In the genomic region with DNA sequence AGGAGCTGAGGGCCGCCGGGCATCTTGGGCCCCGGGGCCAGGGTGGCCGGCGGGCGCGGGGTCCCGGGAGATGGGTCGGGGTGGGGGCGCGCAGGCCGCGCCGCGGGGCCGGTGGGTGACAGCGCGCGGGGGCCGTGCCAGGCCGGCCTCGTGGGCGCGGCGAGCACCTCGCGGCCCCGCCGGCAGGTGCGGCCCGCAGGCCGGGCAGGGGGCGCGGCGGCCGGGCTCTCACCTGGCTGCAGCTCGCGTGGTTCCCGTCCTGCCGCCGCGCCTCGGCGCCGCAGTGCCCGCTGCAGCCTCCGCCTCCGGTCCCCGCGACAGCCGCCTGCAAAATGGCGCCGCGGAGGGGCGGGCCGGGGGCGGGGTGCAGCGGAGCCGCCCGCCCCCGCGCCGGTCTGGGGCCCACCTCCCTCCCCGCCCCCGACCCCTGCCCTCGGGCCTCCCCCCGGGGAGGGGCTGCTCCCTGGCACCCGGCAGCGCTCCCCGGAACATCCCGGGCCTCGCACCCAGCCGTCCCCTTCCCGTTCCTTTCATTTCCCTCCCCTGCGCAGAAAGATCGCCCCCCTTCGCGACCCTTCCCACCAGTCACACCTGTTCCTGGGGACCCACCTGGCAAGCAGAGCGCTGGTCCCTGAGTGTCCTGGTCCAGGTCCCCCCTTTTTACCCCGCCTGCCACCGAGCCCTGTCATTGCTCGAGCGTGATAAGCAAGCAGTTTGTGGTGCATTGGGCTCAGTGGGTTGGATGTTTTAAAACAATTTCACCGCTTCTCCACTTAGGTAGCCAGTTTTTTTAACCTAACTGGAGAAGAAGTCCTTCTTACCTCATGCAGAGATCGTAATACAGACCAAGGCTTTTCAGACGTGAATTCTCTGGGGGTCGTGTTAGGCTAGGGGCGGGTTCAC, we compare ENCODE assay signal across 1 cellular context.
A peak's percentile ranks its signal among the peaks of the same experiment; 100 is the strongest.
TF ChIP-seq lines count a peak whose summit lies in the region.

A gene (minus strand): TSS at position 337 of the 903 bp plus-strand sequence. CDS start 68,948 bp downstream, outside the sequence.

TF ChIP-seq in HEK293, 187 proteins besides CTCF, POLR2A, EP300 and RAD21 (continued from another document):
- TF ChIP-seq ZNF354C (tag by site-specific recombination; IDR thresholded peaks at IDR 0.05; ENCODE audit: borderline replicate concordance, low read depth) (no peak), ZNF426 (tag by site-specific recombination; IDR thresholded peaks at IDR 0.05) (no peak), ZNF311 (tag by site-specific recombination; IDR thresholded peaks at IDR 0.05; ENCODE audit: borderline replicate concordance) (no peak), ZNF792 (tag by site-specific recombination; IDR thresholded peaks at IDR 0.05) (no peak), ZNF292 (tag by site-specific recombination; IDR thresholded peaks at IDR 0.05; ENCODE audit: borderline replicate concordance, low read depth) (no peak), ZNF549 (tag by site-specific recombination; IDR thresholded peaks at IDR 0.05) (no peak), HOXC10 (CRISPR knock-in tag; IDR thresholded peaks at IDR 0.05) (no peak), ZNF266 (tag by site-specific recombination; IDR thresholded peaks at IDR 0.05; ENCODE audit: low read depth) (no peak), GLIS1 (tag by site-specific recombination; IDR thresholded peaks at IDR 0.05) (peak; percentile 44), SP7 (tag by site-specific recombination; IDR thresholded peaks at IDR 0.05) (no peak), ZNF707 (tag by site-specific recombination; IDR thresholded peaks at IDR 0.05) (no peak), ZNF133 (tag by site-specific recombination; IDR thresholded peaks at IDR 0.05) (no peak), ZBTB8A (tag by site-specific recombination; IDR thresholded peaks at IDR 0.05) (no peak), ZBTB20 (tag by site-specific recombination; IDR thresholded peaks at IDR 0.05) (peak; percentile 81), ZNF600 (tag by site-specific recombination; IDR thresholded peaks at IDR 0.05) (no peak), ZNF777 (tag by site-specific recombination; IDR thresholded peaks at IDR 0.05; ENCODE audit: borderline replicate concordance) (no peak), ZNF501 (tag by site-specific recombination; IDR thresholded peaks at IDR 0.05) (no peak), ZNF658 (tag by site-specific recombination; IDR thresholded peaks at IDR 0.05) (no peak), ZNF548 (tag by site-specific recombination; IDR thresholded peaks at IDR 0.05) (no peak), ZNF221 (tag by site-specific recombination; IDR thresholded peaks at IDR 0.05; ENCODE audit: borderline replicate concordance) (no peak), ZNF2 (tag by site-specific recombination; IDR thresholded peaks at IDR 0.05) (no peak), ZNF624 (tag by site-specific recombination; IDR thresholded peaks at IDR 0.05) (no peak), ZSCAN16 (tag by site-specific recombination; IDR thresholded peaks at IDR 0.05) (no peak), ZNF239 (tag by site-specific recombination; IDR thresholded peaks at IDR 0.05) (no peak), GLIS2 (tag by site-specific recombination; IDR thresholded peaks at IDR 0.05) (peak; percentile 85), ZNF169 (tag by site-specific recombination; IDR thresholded peaks at IDR 0.05) (no peak), SP3 (tag by site-specific recombination; IDR thresholded peaks at IDR 0.05) (peak; percentile 71), ZIC2 (tag by site-specific recombination; IDR thresholded peaks at IDR 0.05) (peak; percentile 61), ZFP69B (tag by site-specific recombination; IDR thresholded peaks at IDR 0.05) (peak; percentile 75), BCL11A (tag by site-specific recombination; IDR thresholded peaks at IDR 0.05; ENCODE audit: low read depth) (no peak), EGR2 (tag by site-specific recombination; IDR thresholded peaks at IDR 0.05; ENCODE audit: low read depth) (no peak), ZNF791 (tag by site-specific recombination; IDR thresholded peaks at IDR 0.05) (no peak), ZNF394 (tag by site-specific recombination; IDR thresholded peaks at IDR 0.05; ENCODE audit: borderline replicate concordance) (0 out of 2 replicates have a peak, but pooled peaks have one; percentile 28), ZNF174 (tag by site-specific recombination; IDR thresholded peaks at IDR 0.05) (no peak)
- TF ChIP-seq, protein P1, sequence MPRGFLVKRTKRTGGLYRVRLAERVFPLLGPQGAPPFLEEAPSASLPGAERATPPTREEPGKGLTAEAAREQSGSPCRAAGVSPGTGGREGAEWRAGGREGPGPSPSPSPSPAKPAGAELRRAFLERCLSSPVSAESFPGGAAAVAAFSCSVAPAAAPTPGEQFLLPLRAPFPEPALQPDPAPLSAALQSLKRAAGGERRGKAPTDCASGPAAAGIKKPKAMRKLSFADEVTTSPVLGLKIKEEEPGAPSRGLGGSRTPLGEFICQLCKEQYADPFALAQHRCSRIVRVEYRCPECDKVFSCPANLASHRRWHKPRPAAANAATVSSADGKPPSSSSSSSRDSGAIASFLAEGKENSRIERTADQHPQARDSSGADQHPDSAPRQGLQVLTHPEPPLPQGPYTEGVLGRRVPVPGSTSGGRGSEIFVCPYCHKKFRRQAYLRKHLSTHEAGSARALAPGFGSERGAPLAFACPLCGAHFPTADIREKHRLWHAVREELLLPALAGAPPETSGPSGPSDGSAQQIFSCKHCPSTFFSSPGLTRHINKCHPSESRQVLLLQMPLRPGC (tag by site-specific recombination; IDR thresholded peaks at IDR 0.05): no peak
- TF ChIP-seq, protein P2, sequence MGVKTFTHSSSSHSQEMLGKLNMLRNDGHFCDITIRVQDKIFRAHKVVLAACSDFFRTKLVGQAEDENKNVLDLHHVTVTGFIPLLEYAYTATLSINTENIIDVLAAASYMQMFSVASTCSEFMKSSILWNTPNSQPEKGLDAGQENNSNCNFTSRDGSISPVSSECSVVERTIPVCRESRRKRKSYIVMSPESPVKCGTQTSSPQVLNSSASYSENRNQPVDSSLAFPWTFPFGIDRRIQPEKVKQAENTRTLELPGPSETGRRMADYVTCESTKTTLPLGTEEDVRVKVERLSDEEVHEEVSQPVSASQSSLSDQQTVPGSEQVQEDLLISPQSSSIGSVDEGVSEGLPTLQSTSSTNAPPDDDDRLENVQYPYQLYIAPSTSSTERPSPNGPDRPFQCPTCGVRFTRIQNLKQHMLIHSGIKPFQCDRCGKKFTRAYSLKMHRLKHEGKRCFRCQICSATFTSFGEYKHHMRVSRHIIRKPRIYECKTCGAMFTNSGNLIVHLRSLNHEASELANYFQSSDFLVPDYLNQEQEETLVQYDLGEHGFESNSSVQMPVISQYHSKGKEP (tag by site-specific recombination; IDR thresholded peaks at IDR 0.05): no peak
- TF ChIP-seq, protein P3, sequence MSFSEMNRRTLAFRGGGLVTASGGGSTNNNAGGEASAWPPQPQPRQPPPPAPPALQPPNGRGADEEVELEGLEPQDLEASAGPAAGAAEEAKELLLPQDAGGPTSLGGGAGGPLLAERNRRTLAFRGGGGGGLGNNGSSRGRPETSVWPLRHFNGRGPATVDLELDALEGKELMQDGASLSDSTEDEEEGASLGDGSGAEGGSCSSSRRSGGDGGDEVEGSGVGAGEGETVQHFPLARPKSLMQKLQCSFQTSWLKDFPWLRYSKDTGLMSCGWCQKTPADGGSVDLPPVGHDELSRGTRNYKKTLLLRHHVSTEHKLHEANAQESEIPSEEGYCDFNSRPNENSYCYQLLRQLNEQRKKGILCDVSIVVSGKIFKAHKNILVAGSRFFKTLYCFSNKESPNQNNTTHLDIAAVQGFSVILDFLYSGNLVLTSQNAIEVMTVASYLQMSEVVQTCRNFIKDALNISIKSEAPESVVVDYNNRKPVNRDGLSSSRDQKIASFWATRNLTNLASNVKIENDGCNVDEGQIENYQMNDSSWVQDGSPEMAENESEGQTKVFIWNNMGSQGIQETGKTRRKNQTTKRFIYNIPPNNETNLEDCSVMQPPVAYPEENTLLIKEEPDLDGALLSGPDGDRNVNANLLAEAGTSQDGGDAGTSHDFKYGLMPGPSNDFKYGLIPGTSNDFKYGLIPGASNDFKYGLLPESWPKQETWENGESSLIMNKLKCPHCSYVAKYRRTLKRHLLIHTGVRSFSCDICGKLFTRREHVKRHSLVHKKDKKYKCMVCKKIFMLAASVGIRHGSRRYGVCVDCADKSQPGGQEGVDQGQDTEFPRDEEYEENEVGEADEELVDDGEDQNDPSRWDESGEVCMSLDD (tag by site-specific recombination; IDR thresholded peaks at IDR 0.05): peak; percentile 68; the same call in 1 of the 2 replicates
- TF ChIP-seq, protein P4, sequence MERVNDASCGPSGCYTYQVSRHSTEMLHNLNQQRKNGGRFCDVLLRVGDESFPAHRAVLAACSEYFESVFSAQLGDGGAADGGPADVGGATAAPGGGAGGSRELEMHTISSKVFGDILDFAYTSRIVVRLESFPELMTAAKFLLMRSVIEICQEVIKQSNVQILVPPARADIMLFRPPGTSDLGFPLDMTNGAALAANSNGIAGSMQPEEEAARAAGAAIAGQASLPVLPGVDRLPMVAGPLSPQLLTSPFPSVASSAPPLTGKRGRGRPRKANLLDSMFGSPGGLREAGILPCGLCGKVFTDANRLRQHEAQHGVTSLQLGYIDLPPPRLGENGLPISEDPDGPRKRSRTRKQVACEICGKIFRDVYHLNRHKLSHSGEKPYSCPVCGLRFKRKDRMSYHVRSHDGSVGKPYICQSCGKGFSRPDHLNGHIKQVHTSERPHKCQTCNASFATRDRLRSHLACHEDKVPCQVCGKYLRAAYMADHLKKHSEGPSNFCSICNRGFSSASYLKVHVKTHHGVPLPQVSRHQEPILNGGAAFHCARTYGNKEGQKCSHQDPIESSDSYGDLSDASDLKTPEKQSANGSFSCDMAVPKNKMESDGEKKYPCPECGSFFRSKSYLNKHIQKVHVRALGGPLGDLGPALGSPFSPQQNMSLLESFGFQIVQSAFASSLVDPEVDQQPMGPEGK (tag by site-specific recombination; IDR thresholded peaks at IDR 0.05): peak; percentile 64
- TF ChIP-seq, protein P5, sequence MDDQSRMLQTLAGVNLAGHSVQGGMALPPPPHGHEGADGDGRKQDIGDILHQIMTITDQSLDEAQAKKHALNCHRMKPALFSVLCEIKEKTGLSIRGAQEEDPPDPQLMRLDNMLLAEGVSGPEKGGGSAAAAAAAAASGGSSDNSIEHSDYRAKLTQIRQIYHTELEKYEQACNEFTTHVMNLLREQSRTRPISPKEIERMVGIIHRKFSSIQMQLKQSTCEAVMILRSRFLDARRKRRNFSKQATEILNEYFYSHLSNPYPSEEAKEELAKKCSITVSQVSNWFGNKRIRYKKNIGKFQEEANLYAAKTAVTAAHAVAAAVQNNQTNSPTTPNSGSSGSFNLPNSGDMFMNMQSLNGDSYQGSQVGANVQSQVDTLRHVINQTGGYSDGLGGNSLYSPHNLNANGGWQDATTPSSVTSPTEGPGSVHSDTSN (CRISPR knock-in tag; IDR thresholded peaks at IDR 0.05): no peak
